In genomic region chr3:48702320-48702921, GRCh38 we compare ENCODE assay signal across 2 cellular contexts.
TF ChIP-seq lines count a peak whose summit lies in the region.

No MANE protein-coding gene starts in this region.

TF ChIP-seq in HCT116, 20 proteins besides CTCF, POLR2A, EP300 and RAD21:
- no peak for TF ChIP-seq SIN3A (IDR thresholded peaks at IDR 0.05; ENCODE audit: low read depth)
- TF ChIP-seq ATF3 (IDR thresholded peaks at IDR 0.05), result no peak
- TF ChIP-seq MAX (IDR thresholded peaks at IDR 0.05), result no peak
- no peak for TF ChIP-seq TCF7L2 (IDR thresholded peaks at IDR 0.05; ENCODE audit: borderline replicate concordance, extremely low read depth, insufficient read depth, insufficient read length)
- TF ChIP-seq EZH2 (IDR thresholded peaks at IDR 0.05), result no peak
- TF ChIP-seq ELF1 (IDR thresholded peaks at IDR 0.05; ENCODE audit: borderline replicate concordance, low read depth), result no peak
- TF ChIP-seq YY1 (IDR thresholded peaks at IDR 0.05; ENCODE audit: extremely low read depth, insufficient replicate concordance, low read depth, low read length), result no peak
- no peak for TF ChIP-seq ZFX (IDR thresholded peaks at IDR 0.05)

TF ChIP-seq in H1, 55 proteins besides CTCF, POLR2A, EP300 and RAD21:
- peak in 1 of 2 experiments; percentile 44; a peak in 1 of 4 replicates for TF ChIP-seq HDAC2 (IDR thresholded peaks at IDR 0.05; ENCODE audit: borderline replicate concordance in 1 of 2, low read depth in 2 of 2, low read length in 2 of 2)
- TF ChIP-seq ASH2L (IDR thresholded peaks at IDR 0.05; ENCODE audit: low read length), result no peak
- peak; percentile 93 for TF ChIP-seq KDM1A (IDR thresholded peaks at IDR 0.05; ENCODE audit: borderline replicate concordance, low read length)
- TF ChIP-seq SP4 (IDR thresholded peaks at IDR 0.05; ENCODE audit: low read length), result no peak
- TF ChIP-seq USF2 (IDR thresholded peaks at IDR 0.05; ENCODE audit: low read length), result no peak
